ENCODE assay signal across 27 cellular contexts in genomic region chr7:271266-272107, GRCh38. TPM values are rescaled to one million over a fixed set of nuclear protein-coding genes. Genes with fewer than 3 reads are reported as not detected.
DNase-seq lines count a peak whose midpoint lies in the region; ATAC-seq, FAIRE-seq and TF ChIP-seq lines count a peak whose summit lies in the region.
"Had no signal": no experiment of that assay in that cellular context is flagged by ENCODE, and none has a peak within 500 bp of the region (broad histone marks: within the 10 kb centered on the region; RNA-seq: fewer than 3 reads in every experiment).

No MANE protein-coding gene starts in this region.

- intact Hi-C loops in K562 (cut with micrococcal nuclease), result no loop called here
- intact Hi-C loops in kidney (cut with DNase I), result no loop called here
- intact Hi-C loops in Caco-2 (cut with micrococcal nuclease; ENCODE audit: unreplicated experiment), result no loop called here

- H3K79me2 ChIP-seq in K562 (ENCODE audit: control insufficient read depth, insufficient read depth, low read length), result no peaks in the 10 kb centered on the region

- no peak overlapping the region for H3K27ac Mint-ChIP-seq in Caco-2 (ENCODE audit: unreplicated experiment)
- H3K27ac Mint-ChIP-seq: activated naive CD8-positive, alpha-beta T cell treated with anti-CD3 and anti-CD28 coated beads, Interleukin-2, amount 10 ng/mL, durations not matched to agents 7 days and 5 days; activated T-helper 17 cell treated with anti-CD3 and anti-CD28 coated beads, Interleukin-2, amount 50 U/mL, for 72 hours; brain; H9 had no signal

- H3K4me2 ChIP-seq in K562 (ENCODE audit: insufficient read depth, low read length), result no peak overlapping the region
- H3K4me2 ChIP-seq: BLaER1 treated with 17β-estradiol and CSF1 and Interleukin-3, amounts not matched to agents 10 nM and 100 nM had no signal

- peaks cover 2% of the 10 kb centered on the region; the same call in 1 of the 2 replicates for H3K9me3 ChIP-seq in K562 (replicated peaks; ENCODE audit: control insufficient read depth, insufficient read depth, low read depth, low read length)
- peaks cover 0 to 9% of the 10 kb centered on the region in 2 donors for H3K9me3 ChIP-seq in kidney (ENCODE audit: control insufficient read depth in 1 of 2, low read length in 2 of 2)
- peaks cover 19% of the 10 kb centered on the region for H3K9me3 ChIP-seq in Caco-2
- peaks cover 0 to 6% (median 2%) of the 10 kb centered on the region in 4 donors for H3K9me3 ChIP-seq in Peyer's patch

- no peak for ATAC-seq in K562
- ATAC-seq in HG02759 (IDR thresholded peaks at IDR 0.05; ENCODE audit: unreplicated experiment), result no peak
- ATAC-seq: activated T-helper 17 cell treated with anti-CD3 and anti-CD28 coated beads, Interleukin-2, amount 50 U/mL, for 72 hours had no signal

- TF ChIP-seq CTCF in K562 (IDR thresholded peaks at IDR 0.05 in 2 of 3, conservative IDR thresholded peaks at IDR 0.05 in 1 of 3; ENCODE audit: insufficient read depth in 2 of 3, low read depth in 1 of 3, low read length in 3 of 3), result no peak
- TF ChIP-seq CTCF in kidney (IDR thresholded peaks at IDR 0.05; ENCODE audit: borderline replicate concordance, extremely low read depth, insufficient read depth), result no peak
- no peak for TF ChIP-seq CTCF in Caco-2 (IDR thresholded peaks at IDR 0.05; ENCODE audit: insufficient read depth in 1 of 2, low read depth in 1 of 2, low read length in 1 of 2, severe bottlenecking in 1 of 2, unreplicated experiment in 1 of 2)
- TF ChIP-seq CTCF in Peyer's patch (IDR thresholded peaks at IDR 0.05), result no peak

- no peak overlapping the region for H2AFZ ChIP-seq in K562 (ENCODE audit: low read depth, low read length)

- no TSS peak for BruUV-seq in K562 (replicated peaks; lab: Mats Ljungman, UMichigan)
- no TSS peak for BruUV-seq in Caco-2 (replicated peaks; lab: Mats Ljungman, UMichigan)

- no peaks in the 10 kb centered on the region for H3K27me3 Mint-ChIP-seq in Caco-2 (ENCODE audit: insufficient read depth, unreplicated experiment)

- H3K27me3 ChIP-seq in K562 (ENCODE audit: control insufficient read depth in 2 of 2, insufficient read depth in 2 of 2, low read length in 2 of 2) (peaks cover 3 to 36% of the 10 kb centered on the region in 2 experiments; a peak in 3 of 5 replicates), Caco-2 (replicated peaks; ENCODE audit: control insufficient read depth, insufficient read depth, low read length) (no peaks in the 10 kb centered on the region), Peyer's patch (no peaks in the 10 kb centered on the region)
- H3K27me3 ChIP-seq: BLaER1 treated with 17β-estradiol and CSF1 and Interleukin-3, amounts not matched to agents 10 nM and 100 nM had no signal

- POLR2A ChIA-PET in K562 (lab: Yijun Ruan, JAX), result no interaction called here
- POLR2A ChIA-PET in Caco-2 (lab: Charles Lee), result no interaction called here

- H3K4me3 Mint-ChIP-seq in Caco-2 (ENCODE audit: unreplicated experiment), result no peak overlapping the region
- H3K4me3 Mint-ChIP-seq: activated naive CD8-positive, alpha-beta T cell treated with anti-CD3 and anti-CD28 coated beads, Interleukin-2, amount 10 ng/mL, durations not matched to agents 7 days and 5 days; activated T-helper 17 cell treated with anti-CD3 and anti-CD28 coated beads, Interleukin-2, amount 50 U/mL, for 72 hours; brain had no signal

- H3K4me1 ChIP-seq in K562 (replicated peaks in 1 of 2; ENCODE audit: control insufficient read depth in 2 of 2, insufficient read depth in 2 of 2, low read length in 2 of 2) (peaks cover 0 to 10% of the 10 kb centered on the region in 2 experiments; a peak in 2 of 5 replicates), kidney (ENCODE audit: control insufficient read depth in 1 of 2, insufficient read depth in 1 of 2, low read depth in 1 of 2, low read length in 2 of 2) (no peaks in the 10 kb centered on the region), Caco-2 (no peaks in the 10 kb centered on the region), Peyer's patch (no peaks in the 10 kb centered on the region)

- no peak for TF ChIP-seq POLR2A in K562 (conservative IDR thresholded peaks at IDR 0.05)
- no peak for TF ChIP-seq POLR2A in Peyer's patch (IDR thresholded peaks at IDR 0.05)

- no peak overlapping the region for H3K4me3 ChIP-seq in K562
- no peak overlapping the region for H3K4me3 ChIP-seq in kidney (ENCODE audit: low read length in 2 of 2)
- H3K4me3 ChIP-seq in Caco-2 (ENCODE audit: low read depth, low read length), result no peak overlapping the region
- no peak overlapping the region for H3K4me3 ChIP-seq in Peyer's patch
- H3K4me3 ChIP-seq: BLaER1 treated with 17β-estradiol and CSF1 and Interleukin-3, amounts not matched to agents 10 nM and 100 nM had no signal

- WGBS in K562 (ENCODE audit: insufficient coverage, low coverage, missing lambda C conversion rate), result under 1% methylated on average over 11 of the region's 14 CpGs

- no peak for TF ChIP-seq RAD21 in K562 (CRISPR knock-in tag; conservative IDR thresholded peaks at IDR 0.05 in 1 of 2, IDR thresholded peaks at IDR 0.05 in 1 of 2)

- H3K36me3 Mint-ChIP-seq in Caco-2 (ENCODE audit: insufficient read depth, unreplicated experiment), result no peaks in the 10 kb centered on the region

- CTCF ChIA-PET in K562 (lab: Yijun Ruan, JAX; ENCODE audit: low intra/inter-chr PET ratio) (interaction anchor here (0.6 kb wide), 1 partner anchor 9 kb away, joined by 3 read pairs; no protein-coding TSS in a partner anchor), Caco-2 (lab: Charles Lee) (no interaction called here)

- peak; percentile 25 for DNase-seq in activated effector memory CD4-positive, alpha-beta T cell treated with anti-CD3 and anti-CD28 coated beads, Interleukin-2, amount 50 U/mL, for 16 hours
- DNase-seq in activated effector memory CD4-positive, alpha-beta T cell treated with Interleukin-2 at 50 U/mL for 16 hours, result no peak
- DNase-seq in K562 (ENCODE audit: extremely low read depth in 1 of 4, low spot score in 3 of 4) (no peak), kidney (peak; percentile 31), smooth muscle cell of the brain vasculature (ENCODE audit: low read depth, low spot score) (peak; percentile 7), Caco-2 (no peak), Peyer's patch (no peak)
- DNase-seq: 8988T; activated CD4-positive, alpha-beta T cell treated with anti-CD3 and anti-CD28 coated beads, Interleukin-2, amount 50 U/mL, for 48 hours; activated CD8-positive, alpha-beta memory T cell treated with anti-CD3 and anti-CD28 coated beads, Interleukin-2, amount 50 U/mL, for 4 hours; activated naive CD8-positive, alpha-beta T cell treated with anti-CD3 and anti-CD28 coated beads, Interleukin-2, amount 10 ng/mL, durations not matched to agents 7 days and 5 days; cortex of kidney; H9; mesendoderm; NCI-H187 treated with DMSO at 0.1 percent for 48 hours; small intestine had no signal

- H3K36me3 ChIP-seq in K562 (ENCODE audit: control insufficient read depth, insufficient read depth, low read length) (no peaks in the 10 kb centered on the region), kidney (ENCODE audit: control insufficient read depth in 1 of 2, insufficient read depth in 2 of 2, low read length in 2 of 2) (no peaks in the 10 kb centered on the region), Caco-2 (ENCODE audit: control insufficient read depth, insufficient read depth, low read length) (no peaks in the 10 kb centered on the region), Peyer's patch (no peaks in the 10 kb centered on the region)

- H3K9ac ChIP-seq in K562 (ENCODE audit: insufficient read depth in 1 of 2, low read depth in 2 of 2, low read length in 2 of 2), result no peak overlapping the region
- no peak overlapping the region for H3K9ac ChIP-seq in kidney (ENCODE audit: low read length in 2 of 2)
- H3K9ac ChIP-seq: BLaER1 treated with 17β-estradiol and CSF1 and Interleukin-3, amounts not matched to agents 10 nM and 100 nM had no signal

- H3K9me3 Mint-ChIP-seq in Caco-2 (ENCODE audit: unreplicated experiment), result peaks cover 28% of the 10 kb centered on the region

- no peak overlapping the region for H3K27ac ChIP-seq in K562 (ENCODE audit: extremely low read depth, low read depth, low read length)
- H3K27ac ChIP-seq in kidney (ENCODE audit: low read depth in 2 of 2, low read length in 2 of 2), result no peak overlapping the region
- H3K27ac ChIP-seq in Peyer's patch, result no peak overlapping the region
- H3K27ac ChIP-seq: BLaER1 treated with 17β-estradiol and CSF1 and Interleukin-3, amounts not matched to agents 10 nM and 100 nM; HL-60 had no signal

- H3K4me1 Mint-ChIP-seq in Caco-2 (ENCODE audit: low read depth, unreplicated experiment), result no peaks in the 10 kb centered on the region
- H3K4me1 Mint-ChIP-seq: activated naive CD8-positive, alpha-beta T cell treated with anti-CD3 and anti-CD28 coated beads, Interleukin-2, amount 10 ng/mL, durations not matched to agents 7 days and 5 days; activated T-helper 17 cell treated with anti-CD3 and anti-CD28 coated beads, Interleukin-2, amount 50 U/mL, for 72 hours; brain; H9 had no signal

- H4K20me1 ChIP-seq in K562 (replicated peaks; ENCODE audit: control insufficient read depth, insufficient read depth, low read length), result no peaks in the 10 kb centered on the region

- no peaks in the 10 kb centered on the region for H3K9me1 ChIP-seq in K562 (ENCODE audit: control insufficient read depth, insufficient read depth, low read length)

- TF ChIP-seq EP300 in K562 (IDR thresholded peaks at IDR 0.05; ENCODE audit: low read length), result no peak

- in situ Hi-C loops in K562 (cut with MboI), result no loop called here

- no peak for FAIRE-seq in K562 (lab: Jason Lieb, UNC)
- FAIRE-seq in kidney (lab: Jason Lieb, UNC), result no peak
- FAIRE-seq: endometrium, GM12891, small intestine had no signal

RNA-seq across cellular contexts. Expression of gene FOXL3, which starts 18.5 kb away (rescaled TPM):
- total RNA-seq in K562 (2011; cell fraction: chromatin; rRNA removed; ENCODE audit: low replicate concordance), result not detected in 2 replicates
- total RNA-seq in K562 (2011; cell fraction: nucleolus; rRNA removed), result not detected in 2 replicates
- not detected in 2 replicates for total RNA-seq in K562 (2011; cell fraction: nucleoplasm; rRNA removed)
- total RNA-seq in K562 (2014; rRNA removed) (not detected in 2 replicates), K562 (2014; rRNA removed; fragmentation: Illumina TruSeq; extraction: Trizol) (not detected in 2 replicates), K562 (2015; rRNA removed; fragmentation: Illumina TruSeq; extraction: Trizol) (not detected in 2 replicates), K562 (2021) (not detected in 2 replicates), kidney (not detected), Caco-2 (2022) (not detected in 2 replicates), Peyer's patch (not detected)
- polyA plus RNA-seq in K562 (2011; rRNA removed) (not detected in 2 replicates), K562 (2014; fragmentation: Illumina TruSeq; extraction: Trizol) (not detected in 2 replicates), K562 (2014; fragmentation: Nextera tagmentation; extraction: Ambion mirVana) (not detected), K562 (2014; rRNA removed) (not detected in 2 replicates), kidney (ENCODE audit: insufficient read depth, low read depth, low replicate concordance) (not detected)
- polyA plus RNA-seq in K562 (2011; cell fraction: cytosol; rRNA removed), result not detected in 2 replicates
- polyA plus RNA-seq in K562 (2011; cell fraction: nucleus; rRNA removed), result not detected in 2 replicates
- polyA plus RNA-seq in K562 (2012), result not detected in 2 replicates
- not detected in 2 replicates for polyA minus RNA-seq in K562 (2011; rRNA and poly(A)+ RNA removed)
- not detected in 2 replicates for polyA minus RNA-seq in K562 (2011; cell fraction: cytosol; rRNA and poly(A)+ RNA removed)
- not detected in 2 replicates for polyA minus RNA-seq in K562 (2011; cell fraction: nucleus; rRNA and poly(A)+ RNA removed)
- total RNA-seq: activated naive CD8-positive, alpha-beta T cell treated with anti-CD3 and anti-CD28 coated beads, Interleukin-2, amount 10 ng/mL, durations not matched to agents 7 days and 5 days; activated T-helper 17 cell treated with anti-CD3 and anti-CD28 coated beads, Interleukin-2, amount 50 U/mL, for 72 hours; H9; LHCN-M2; renal cortical epithelial cell; subcutaneous adipose tissue; urinary bladder had no signal
- polyA plus RNA-seq: small intestine, urinary bladder had no signal

Comparison
In these comparisons a context has a peak if more than half of its experiments do, and no peak if none do; other contexts are left out.
1. DNase-seq: peak in activated effector memory CD4-positive, alpha-beta T cell treated with anti-CD3 and anti-CD28 coated beads, Interleukin-2, amount 50 U/mL, for 16 hours (single experiment), kidney (single experiment) and smooth muscle cell of the brain vasculature (single experiment); none in activated effector memory CD4-positive, alpha-beta T cell treated with Interleukin-2 at 50 U/mL for 16 hours (single experiment), K562 (0 of 4), Caco-2 (0 of 2) and Peyer's patch (0 of 3).